Comparison of ENCODE assay signal across 15 cellular contexts in the genomic region with DNA sequence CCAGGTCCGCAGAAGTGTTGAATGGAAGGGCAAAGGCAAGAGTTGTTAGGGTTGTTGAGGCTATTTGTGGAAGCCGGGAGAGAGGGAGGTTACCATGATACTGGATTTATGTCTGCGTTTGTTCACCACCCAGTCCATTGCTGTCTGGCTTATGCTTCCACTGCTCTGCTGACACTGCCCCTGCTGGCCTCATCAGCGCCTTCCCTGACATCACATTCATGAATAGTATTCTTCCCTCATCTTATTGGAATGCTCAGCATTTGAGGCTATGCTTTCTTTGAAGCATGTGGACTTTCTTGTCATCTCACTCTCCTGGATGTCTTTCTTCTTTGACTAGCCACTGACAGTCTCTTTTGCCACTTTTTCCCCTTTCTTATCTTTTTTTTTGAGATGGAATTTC. TPM values are rescaled to one million over a fixed set of nuclear protein-coding genes. Genes with fewer than 3 reads are reported as not detected.
A peak's percentile ranks its signal among the peaks of the same experiment; 100 is the strongest.
DNase-seq lines count a peak whose midpoint lies in the region; ATAC-seq and TF ChIP-seq lines count a peak whose summit lies in the region.
"Had no signal": no experiment of that assay in that cellular context is flagged by ENCODE, and none has a peak within 500 bp of the region (broad histone marks: within the 10 kb centered on the region; RNA-seq: fewer than 3 reads in every experiment).

No MANE protein-coding gene starts in this region.

- peak; percentile 74 for DNase-seq in EL
- DNase-seq in SK-MEL-5 (ENCODE audit: low read depth, low spot score) = peak; percentile 14
- DNase-seq in fibroblast of the aortic adventitia (ENCODE audit: low read depth) = peak; percentile 52
- DNase-seq in osteoblast (ENCODE audit: insufficient read length, low spot score, missing footprints) = peak; percentile 93
- no peak for DNase-seq in nucleus accumbens (lab: John Stamatoyannopoulos, UW)
- no peak for DNase-seq in SIG-M5 treated with dmso at 0.1 percent for 504 hours (lab: John Stamatoyannopoulos, UW; ENCODE audit: unreplicated experiment)
- no peak for DNase-seq in occipital lobe (lab: John Stamatoyannopoulos, UW)
- DNase-seq: activated CD4-positive, CD25-positive, alpha-beta regulatory T cell treated with anti-CD3 and anti-CD28 coated beads, Interleukin-2, amount 50 U/mL, for 72 hours; activated T-cell treated with anti-CD3 and anti-CD28 coated beads, Interleukin-2, amount 50 U/mL, for 4 hours; CD4-positive, alpha-beta T cell; MM.1S; mucosa of descending colon; NCI-H2171; SW 1271 had no signal

- peaks cover 31% of the 10 kb centered on the region for H3K36me3 ChIP-seq in osteoblast (ENCODE audit: insufficient read depth, low read length)

- no peak for ATAC-seq in GM21825 (IDR thresholded peaks at IDR 0.05; ENCODE audit: unreplicated experiment)
- ATAC-seq: activated T-cell treated with anti-CD3 and anti-CD28 coated beads, Interleukin-2, amount 50 U/mL, for 4 hours; mucosa of descending colon had no signal

- H4K20me1 ChIP-seq in osteoblast (ENCODE audit: insufficient read depth, low read length) = no peaks in the 10 kb centered on the region

- H3K27me3 ChIP-seq in osteoblast (ENCODE audit: insufficient read depth, low read length) = no peaks in the 10 kb centered on the region

- no peak overlapping the region for H3K27ac ChIP-seq in osteoblast (ENCODE audit: low read depth, low read length)

- in situ Hi-C loops in SK-MEL-5 (cut with HindIII; ENCODE audit: low pct_unique_long_range_greater_than_20kb, low sequenced_read_pairs) = no loop called here

- no peaks in the 10 kb centered on the region for H3K9me3 ChIP-seq in osteoblast (ENCODE audit: low read depth, low read length)
- H3K9me3 ChIP-seq: mucosa of descending colon had no signal

- H3K4me3 ChIP-seq in fibroblast of the aortic adventitia (ENCODE audit: low read depth, low read length) = no peak overlapping the region
- H3K4me3 ChIP-seq in osteoblast (ENCODE audit: insufficient read depth, low read length) = no peak overlapping the region
- H3K4me3 ChIP-seq: mucosa of descending colon had no signal

- H3K79me2 ChIP-seq in osteoblast (ENCODE audit: insufficient read depth, low read length) = peaks cover 3% of the 10 kb centered on the region

- no peaks in the 10 kb centered on the region for H3K4me1 ChIP-seq in osteoblast (ENCODE audit: insufficient read depth, low read length)

- no peak overlapping the region for H3K4me2 ChIP-seq in osteoblast (ENCODE audit: insufficient read depth, low read length)

- H2AFZ ChIP-seq in osteoblast (ENCODE audit: low read length) = no peak overlapping the region

- TF ChIP-seq CTCF in fibroblast of the aortic adventitia (IDR thresholded peaks at IDR 0.05; ENCODE audit: insufficient read depth, low read length) (peak; percentile 17), osteoblast (IDR thresholded peaks at IDR 0.05; ENCODE audit: extremely low read depth, low read depth, low read length) (peak; percentile 35)

RNA-seq across cellular contexts. Expression of a gene that starts 10.3 kb away (rescaled TPM):
- total RNA-seq in SK-MEL-5 (2014; rRNA removed; shearing (Covaris generic)) = 40.9 and 48.6 TPM in 2 replicates
- 47.5 and 60.7 TPM in 2 replicates for polyA plus RNA-seq in SK-MEL-5 (2015; cell fraction: cytosol; rRNA removed)
- 39.2 and 43.9 TPM in 2 replicates for polyA plus RNA-seq in SK-MEL-5 (2015; cell fraction: nucleus; rRNA removed)
- total RNA-seq in fibroblast of the aortic adventitia (ENCODE audit: low replicate concordance) (27.1 and 46.3 TPM in 2 replicates), osteoblast (39.5 and 39.8 TPM in 2 replicates), occipital lobe (17.6 TPM)

RNA-seq across cellular contexts. Expression of a gene that starts 44.3 kb away (rescaled TPM):
- 6.3 and 7.7 TPM in 2 replicates for total RNA-seq in SK-MEL-5 (2014; rRNA removed; shearing (Covaris generic))
- 32.7 and 35.4 TPM in 2 replicates for polyA plus RNA-seq in SK-MEL-5 (2015; cell fraction: cytosol; rRNA removed)
- 14.7 and 16.3 TPM in 2 replicates for polyA plus RNA-seq in SK-MEL-5 (2015; cell fraction: nucleus; rRNA removed)
- total RNA-seq in fibroblast of the aortic adventitia (ENCODE audit: low replicate concordance) = 11.1 and 11.9 TPM in 2 replicates
- total RNA-seq in osteoblast = 8.7 and 9.1 TPM in 2 replicates
- 9.0 TPM for total RNA-seq in occipital lobe

Comparison
In these comparisons a context has a peak if more than half of its experiments do, and no peak if none do; other contexts are left out.
1. DNase-seq: peak in EL (single experiment), SK-MEL-5 (single experiment), fibroblast of the aortic adventitia (single experiment) and osteoblast (single experiment); none in nucleus accumbens (0 of 56), SIG-M5 treated with dmso at 0.1 percent for 504 hours (single experiment) and occipital lobe (single experiment).